8 cellular contexts compared by ENCODE assay signal in the genomic region with DNA sequence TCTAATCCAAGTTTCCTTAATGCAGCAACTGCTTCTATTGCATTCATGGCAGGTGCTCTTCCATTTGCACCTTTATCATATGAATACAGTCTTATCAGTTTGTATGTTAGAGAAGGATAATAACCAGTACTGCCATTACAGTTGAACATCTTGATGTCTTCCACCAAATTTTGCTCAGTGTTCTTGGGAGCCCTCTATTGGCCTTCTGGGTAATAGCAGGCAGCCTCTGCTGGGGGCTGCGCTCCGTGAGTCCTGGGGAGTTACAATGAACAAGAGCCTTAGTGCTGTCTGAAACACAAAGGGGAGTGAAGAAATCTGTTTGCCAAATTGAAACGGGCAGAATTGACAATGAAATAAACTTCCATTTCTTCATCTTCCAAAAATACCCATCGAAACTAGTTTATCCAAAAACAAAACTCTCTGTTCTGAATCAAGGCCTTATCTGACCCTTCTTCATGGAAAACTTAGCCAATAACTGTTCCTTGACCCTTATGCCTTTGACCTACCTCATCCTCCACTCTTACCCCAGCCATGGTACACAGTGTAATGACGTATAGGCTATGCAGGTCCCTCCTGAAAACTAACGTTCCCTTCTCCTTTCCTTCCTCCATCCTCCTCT.
DNase-seq lines count a peak whose midpoint lies in the region; ATAC-seq and TF ChIP-seq lines count a peak whose summit lies in the region.

No MANE protein-coding gene starts in this region.

- H3K9me3 Mint-ChIP-seq in CD4-positive, alpha-beta T cell: peaks cover 8% of the 10 kb centered on the region

- no peak overlapping the region for H3K27ac Mint-ChIP-seq in CD4-positive, alpha-beta T cell

- WGBS in transverse colon (ENCODE audit: low coverage in 1 of 2), 2 donors: 22 to 45% methylated on average over 5 to 6 of the region's 6 CpGs

- H3K4me1 Mint-ChIP-seq in CD4-positive, alpha-beta T cell (ENCODE audit: low read depth): no peaks in the 10 kb centered on the region

- CTCF ChIA-PET in CD4-positive, alpha-beta T cell (lab: Charles Lee): no interaction called here

- peak; percentile 72 for TF ChIP-seq CTCF in CD4-positive, alpha-beta T cell (IDR thresholded peaks at IDR 0.05)
- peak in 2 of 3 donors; percentile 60 to 74 for TF ChIP-seq CTCF in breast epithelium (IDR thresholded peaks at IDR 0.05)
- TF ChIP-seq CTCF in transverse colon (IDR thresholded peaks at IDR 0.05): peak; percentile 54 to 88 (median 79)

- no peak for ATAC-seq in CD4-positive, alpha-beta T cell (ENCODE audit: poor library complexity)
- ATAC-seq in left lobe of liver (peak; percentile 91), HG03442 (IDR thresholded peaks at IDR 0.05; ENCODE audit: unreplicated experiment) (no peak)

- no peak overlapping the region for H3K4me3 ChIP-seq in breast epithelium
- no peak overlapping the region for H3K4me3 ChIP-seq in transverse colon

- peaks cover 19% of the 10 kb centered on the region for H3K9me3 ChIP-seq in CD4-positive, alpha-beta T cell (ENCODE audit: control insufficient read depth, low read length)
- peaks cover 3 to 10% of the 10 kb centered on the region in 2 donors for H3K9me3 ChIP-seq in breast epithelium
- H3K9me3 ChIP-seq in transverse colon: no peaks in the 10 kb centered on the region

- peaks cover 18% of the 10 kb centered on the region for H3K27me3 Mint-ChIP-seq in CD4-positive, alpha-beta T cell

- H3K27ac ChIP-seq in CD4-positive, alpha-beta T cell (ENCODE audit: low read depth, low read length): no peak overlapping the region
- H3K27ac ChIP-seq in breast epithelium (no peak overlapping the region), transverse colon (no peak overlapping the region)

- TF ChIP-seq EP300 in transverse colon (IDR thresholded peaks at IDR 0.05; ENCODE audit: low read depth): no peak

- peaks cover 4% of the 10 kb centered on the region for H3K27me3 ChIP-seq in CD4-positive, alpha-beta T cell (ENCODE audit: control insufficient read depth, insufficient read depth, low read length)
- H3K27me3 ChIP-seq in breast epithelium (peaks cover 0 to 6% of the 10 kb centered on the region in 2 donors), transverse colon (no peaks in the 10 kb centered on the region)

- H3K4me3 Mint-ChIP-seq in CD4-positive, alpha-beta T cell: no peak overlapping the region

- peak in 3 of 10 experiments; percentile 0 to 5 (median 3) for DNase-seq in CD4-positive, alpha-beta T cell
- DNase-seq in GM19238 (ENCODE audit: insufficient read length, low spot score) (peak; percentile 29), NCI-H82 treated with DMSO at 0.1 percent for 48 hours (lab: John Stamatoyannopoulos, UW; ENCODE audit: unreplicated experiment) (peak; percentile 32), breast epithelium (ENCODE audit: low spot score in 2 of 2) (no peak), left lobe of liver (ENCODE audit: low spot score) (no peak), transverse colon (no peak)
- no peak for DNase-seq in activated CD4-positive, CD25-positive, alpha-beta regulatory T cell treated with anti-CD3 and anti-CD28 coated beads, Interleukin-2, amount 50 U/mL, for 72 hours

- no peaks in the 10 kb centered on the region for H3K36me3 Mint-ChIP-seq in CD4-positive, alpha-beta T cell (ENCODE audit: low read depth)

- H3K36me3 ChIP-seq in breast epithelium (no peaks in the 10 kb centered on the region), transverse colon (no peaks in the 10 kb centered on the region)

- H3K4me1 ChIP-seq in breast epithelium (no peaks in the 10 kb centered on the region), transverse colon (no peaks in the 10 kb centered on the region)

- in situ Hi-C loops in transverse colon (cut with MboI; ENCODE audit: low pct_ligation_motif_present in 1 of 4, low pct_unique_long_range_greater_than_20kb in 1 of 4, low sequenced_read_pairs in 3 of 4): loop anchor here (25.0 kb wide), 2 partner anchors 529 to 879 kb away; no protein-coding TSS in a partner anchor

- POLR2A ChIA-PET in CD4-positive, alpha-beta T cell (lab: Charles Lee): no interaction called here

- intact Hi-C loops in CD4-positive, alpha-beta T cell (cut with DNase I, micrococcal nuclease): loop anchor here in 1 of 2 experiments (2.0 kb wide), 1 partner anchor 533 kb away; no protein-coding TSS in a partner anchor
- intact Hi-C loops in breast epithelium (cut with DNase I; ENCODE audit: low total_unique reads): no loop called here
- intact Hi-C loops in transverse colon (cut with DNase I; ENCODE audit: low total_unique reads): no loop called here

- TF ChIP-seq POLR2A in breast epithelium (IDR thresholded peaks at IDR 0.05): no peak
- TF ChIP-seq POLR2A in transverse colon (IDR thresholded peaks at IDR 0.05): no peak

Comparison
In these comparisons a context has a peak if more than half of its experiments do, and no peak if none do; other contexts are left out.
1. DNase-seq: peak in GM19238 (single experiment) and NCI-H82 treated with DMSO at 0.1 percent for 48 hours (single experiment); none in breast epithelium (0 of 2), left lobe of liver (single experiment), transverse colon (single experiment) and activated CD4-positive, CD25-positive, alpha-beta regulatory T cell treated with anti-CD3 and anti-CD28 coated beads, Interleukin-2, amount 50 U/mL, for 72 hours (single experiment).
2. Peak in every context shown above with its lines, with median percentiles within 50 percentile points of each other: CTCF ChIP-seq.